Comparison of ENCODE assay signal across 1 cellular context in the genomic region with DNA sequence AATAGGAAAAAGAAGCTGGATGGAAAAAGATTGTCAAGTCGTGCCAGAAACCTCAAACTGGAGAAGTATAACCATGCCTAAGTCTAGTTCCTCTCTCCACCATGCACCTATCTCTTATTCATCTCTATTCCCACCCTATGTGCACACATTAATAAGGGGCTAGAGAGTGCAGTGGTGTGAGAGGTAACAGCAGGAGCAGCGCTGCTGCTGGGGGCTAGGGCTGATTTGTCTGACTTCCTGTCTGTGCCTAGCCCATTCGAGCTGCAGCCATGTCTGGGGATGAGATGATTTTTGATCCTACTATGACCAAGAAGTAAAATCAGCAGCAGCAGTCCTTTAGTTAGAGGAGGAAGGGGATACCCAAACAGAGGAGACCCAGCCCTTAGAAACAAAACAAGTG.
TF ChIP-seq lines count a peak whose summit lies in the region.

No MANE protein-coding gene starts in this region.

TF ChIP-seq in GM23338, 12 proteins besides CTCF, POLR2A, EP300 and RAD21 (continued from another document):
- TF ChIP-seq EZH2 (IDR thresholded peaks at IDR 0.05; ENCODE audit: low read depth, unreplicated experiment) (no peak), EZH2phosphoT487 (IDR thresholded peaks at IDR 0.05; ENCODE audit: unreplicated experiment) (no peak)
